17 cellular contexts compared by ENCODE assay signal in the genomic region with DNA sequence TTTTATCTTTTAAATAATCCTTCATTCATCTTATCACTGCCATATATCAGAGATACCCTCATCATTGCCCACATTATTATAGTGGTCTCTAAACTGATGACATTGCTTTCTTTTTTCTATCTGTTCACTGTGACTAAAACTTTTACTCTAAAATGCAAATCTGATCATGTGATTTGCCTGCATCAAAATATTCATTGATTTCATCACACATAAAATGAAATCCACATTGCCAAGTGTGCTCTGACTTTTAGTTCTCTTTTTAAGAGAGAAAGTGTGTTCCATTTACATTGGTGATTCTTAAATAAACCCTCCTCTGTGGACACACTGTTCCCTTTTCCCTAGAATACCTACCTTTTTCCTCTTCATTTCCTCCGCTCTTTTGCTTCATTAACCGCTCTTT. TPM values are rescaled to one million over a fixed set of nuclear protein-coding genes. Genes with fewer than 3 reads are reported as not detected.
DNase-seq lines count a peak whose midpoint lies in the region; ATAC-seq, FAIRE-seq and TF ChIP-seq lines count a peak whose summit lies in the region.
"Had no signal": no experiment of that assay in that cellular context is flagged by ENCODE, and none has a peak within 500 bp of the region (broad histone marks: within the 10 kb centered on the region; RNA-seq: fewer than 3 reads in every experiment).

No MANE protein-coding gene starts in this region.

- peaks cover 67% of the 10 kb centered on the region for H3K4me1 Mint-ChIP-seq in activated naive CD4-positive, alpha-beta T cell treated with anti-CD3 and anti-CD28 coated beads for 36 hours (ENCODE audit: low read depth)
- peaks cover 27 to 45% of the 10 kb centered on the region in 2 donors for H3K4me1 Mint-ChIP-seq in stimulated activated naive B cell treated with anti-CD40 and anti-IgM and Interleukin-4, amounts not matched to agents 10 μg/mL and 1 μg/mL and 100 μg/mL, for 72 hours

- H3K9ac ChIP-seq in adipocyte (ENCODE audit: low read length) = no peak overlapping the region

- intact Hi-C loops in activated naive CD4-positive, alpha-beta T cell treated with anti-CD3 and anti-CD28 coated beads for 36 hours (cut with micrococcal nuclease) = loop anchor here (10.0 kb wide), 1 partner anchor 786 kb away; no protein-coding TSS in a partner anchor
- intact Hi-C loops in pancreas (cut with DNase I) = no loop called here
- intact Hi-C loops in left ventricle myocardium superior (cut with micrococcal nuclease) = no loop called here

- peak overlapping the region; percentile 3 for H3K4me3 Mint-ChIP-seq in activated naive CD4-positive, alpha-beta T cell treated with anti-CD3 and anti-CD28 coated beads for 36 hours
- peak overlapping the region; percentile 90 to 92 for H3K4me3 Mint-ChIP-seq in stimulated activated naive B cell treated with anti-CD40 and anti-IgM and Interleukin-4, amounts not matched to agents 10 μg/mL and 1 μg/mL and 100 μg/mL, for 72 hours
- H3K4me3 Mint-ChIP-seq: mesothelial cell of epicardium had no signal

- H3K27ac ChIP-seq in pancreas = no peak overlapping the region
- H3K27ac ChIP-seq: uterus had no signal

- no peaks in the 10 kb centered on the region for H3K9me3 ChIP-seq in adipocyte (ENCODE audit: control insufficient read depth, low read length)
- no peaks in the 10 kb centered on the region for H3K9me3 ChIP-seq in pancreas
- H3K9me3 ChIP-seq: uterus had no signal

- 92 to 94% methylated on average over 2 of the region's 2 CpGs for WGBS in pancreas, 2 donors

- FAIRE-seq in pancreas (lab: Jason Lieb, UNC) = no peak
- FAIRE-seq: endometrium, GM12891 had no signal

- CTCF ChIA-PET in activated naive CD4-positive, alpha-beta T cell treated with anti-CD3 and anti-CD28 coated beads for 36 hours (lab: Charles Lee) = no interaction called here

- no peak for ATAC-seq in stimulated activated naive B cell treated with anti-CD40 and anti-IgM and Interleukin-4, amounts not matched to agents 10 μg/mL and 1 μg/mL and 100 μg/mL, for 72 hours (replicated peaks)
- no peak for ATAC-seq in pancreas
- no peak for ATAC-seq in left ventricle myocardium superior
- ATAC-seq: right cardiac atrium, Right ventricle myocardium inferior had no signal

- H3K27me3 Mint-ChIP-seq in activated naive CD4-positive, alpha-beta T cell treated with anti-CD3 and anti-CD28 coated beads for 36 hours (ENCODE audit: low read depth) = no peaks in the 10 kb centered on the region
- no peaks in the 10 kb centered on the region for H3K27me3 Mint-ChIP-seq in stimulated activated naive B cell treated with anti-CD40 and anti-IgM and Interleukin-4, amounts not matched to agents 10 μg/mL and 1 μg/mL and 100 μg/mL, for 72 hours

- no peaks in the 10 kb centered on the region for H3K9me3 Mint-ChIP-seq in activated naive CD4-positive, alpha-beta T cell treated with anti-CD3 and anti-CD28 coated beads for 36 hours
- H3K9me3 Mint-ChIP-seq in stimulated activated naive B cell treated with anti-CD40 and anti-IgM and Interleukin-4, amounts not matched to agents 10 μg/mL and 1 μg/mL and 100 μg/mL, for 72 hours = peaks cover 2 to 3% of the 10 kb centered on the region in 2 donors
- H3K9me3 Mint-ChIP-seq: mesothelial cell of epicardium had no signal

- H3K36me3 ChIP-seq in adipocyte (ENCODE audit: control insufficient read depth, insufficient read depth, low read length, severe bottlenecking) = peaks cover 4% of the 10 kb centered on the region
- peaks cover 0 to 4% (median 0%) of the 10 kb centered on the region in 3 donors for H3K36me3 ChIP-seq in pancreas
- H3K36me3 ChIP-seq: uterus had no signal

- H3K27ac Mint-ChIP-seq in activated naive CD4-positive, alpha-beta T cell treated with anti-CD3 and anti-CD28 coated beads for 36 hours = peak overlapping the region; percentile 76
- H3K27ac Mint-ChIP-seq in stimulated activated naive B cell treated with anti-CD40 and anti-IgM and Interleukin-4, amounts not matched to agents 10 μg/mL and 1 μg/mL and 100 μg/mL, for 72 hours = peak overlapping the region; percentile 98
- H3K27ac Mint-ChIP-seq: mesothelial cell of epicardium had no signal

- peaks cover 35% of the 10 kb centered on the region for H3K36me3 Mint-ChIP-seq in activated naive CD4-positive, alpha-beta T cell treated with anti-CD3 and anti-CD28 coated beads for 36 hours (ENCODE audit: low read depth)
- peaks cover 61 to 86% of the 10 kb centered on the region in 2 donors for H3K36me3 Mint-ChIP-seq in stimulated activated naive B cell treated with anti-CD40 and anti-IgM and Interleukin-4, amounts not matched to agents 10 μg/mL and 1 μg/mL and 100 μg/mL, for 72 hours

- no peak for TF ChIP-seq CTCF in pancreas (IDR thresholded peaks at IDR 0.05)

- H3K27me3 ChIP-seq in adipocyte (replicated peaks; ENCODE audit: control insufficient read depth, insufficient read depth, low read length) (no peaks in the 10 kb centered on the region), pancreas (no peaks in the 10 kb centered on the region)
- H3K27me3 ChIP-seq: uterus had no signal

- H3K4me1 ChIP-seq in adipocyte (ENCODE audit: control insufficient read depth, insufficient read depth, low read length) (peaks cover 26% of the 10 kb centered on the region), pancreas (peaks cover 32 to 39% (median 36%) of the 10 kb centered on the region in 3 donors)

- H3K4me3 ChIP-seq in adipocyte (ENCODE audit: low read length) (no peak overlapping the region), pancreas (no peak overlapping the region)
- H3K4me3 ChIP-seq: uterus had no signal

- DNase-seq in activated naive CD4-positive, alpha-beta T cell treated with anti-CD3 and anti-CD28 coated beads for 36 hours = no peak
- no peak for DNase-seq in activated naive CD4-positive, alpha-beta T cell treated with Interleukin-2 at 50 U/mL for 16 hours
- DNase-seq in MV-4-11 (lab: John Stamatoyannopoulos, UW) = peak; percentile 12
- peak; percentile 27 for DNase-seq in adipocyte (ENCODE audit: low read depth)
- no peak for DNase-seq in stimulated activated naive B cell treated with anti-CD40 and anti-IgM and Interleukin-4, amounts not matched to agents 10 μg/mL and 1 μg/mL and 100 μg/mL, for 72 hours
- DNase-seq in NCI-H1694 (lab: John Stamatoyannopoulos, UW) = no peak
- no peak for DNase-seq in pancreas
- no peak for DNase-seq in left ventricle myocardium superior
- DNase-seq: GDM1, NCI-H187 treated with DMSO at 0.1 percent for 48 hours, NCI-H510A, right cardiac atrium, uterus had no signal

RNA-seq across cellular contexts. Expression of gene REL, which starts 7.5 kb away (rescaled TPM):
- 10 to 100 TPM; 40.3 to 40.5 TPM for total RNA-seq in activated naive CD4-positive, alpha-beta T cell treated with anti-CD3 and anti-CD28 coated beads for 36 hours
- total RNA-seq in pancreas (10 to 100 TPM in 2 of 6 donors, 1 to 10 TPM in 4; 5.7 to 11.9 (median 7.6) TPM), left ventricle myocardium superior (5.6 TPM)
- polyA plus RNA-seq in pancreas = 1 to 10 TPM; 1.5 to 1.9 TPM

Comparison
In these comparisons a context has a peak if more than half of its experiments do, and no peak if none do; other contexts are left out.
1. DNase-seq: peak in MV-4-11 (single experiment) and adipocyte (single experiment); none in activated naive CD4-positive, alpha-beta T cell treated with anti-CD3 and anti-CD28 coated beads for 36 hours (single experiment), activated naive CD4-positive, alpha-beta T cell treated with Interleukin-2 at 50 U/mL for 16 hours (single experiment), stimulated activated naive B cell treated with anti-CD40 and anti-IgM and Interleukin-4, amounts not matched to agents 10 μg/mL and 1 μg/mL and 100 μg/mL, for 72 hours (single experiment), NCI-H1694 (single experiment), pancreas (0 of 6) and left ventricle myocardium superior (single experiment).